ENCODE assay signal across 20 cellular contexts in the genomic region with DNA sequence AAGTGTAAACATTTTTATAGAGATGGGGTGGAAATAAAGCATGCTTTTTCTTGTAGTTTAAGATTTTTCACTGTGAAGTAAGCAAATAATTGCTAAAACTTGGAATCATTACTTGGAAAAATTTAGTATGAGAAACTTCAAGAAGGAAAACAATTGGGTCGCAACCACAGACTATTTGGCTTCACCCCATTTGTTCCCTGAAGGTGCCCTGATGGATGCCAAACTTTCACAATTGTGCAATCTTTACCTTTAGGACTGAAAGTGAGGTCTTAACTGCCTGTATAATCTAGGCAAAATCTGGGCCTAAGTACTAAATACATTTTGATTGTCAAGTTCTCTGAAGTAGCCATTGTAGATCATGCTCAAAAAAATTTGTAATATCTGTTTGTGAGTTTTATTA.
"Had no signal": no experiment of that assay in that cellular context is flagged by ENCODE, and none has a peak within 500 bp of the region (broad histone marks: within the 10 kb centered on the region; RNA-seq: fewer than 3 reads in every experiment).

No MANE protein-coding gene starts in this region.

- H3K27me3 ChIP-seq: esophagus squamous epithelium, heart left ventricle, neutrophil, tibial artery, upper lobe of left lung, uterus had no signal

- H3K4me1 Mint-ChIP-seq: naive thymus-derived CD8-positive, alpha-beta T cell; stimulated activated effector memory CD8-positive, alpha-beta T cell treated with anti-CD3 and anti-CD28 coated beads, Interleukin-12 subunit alpha, Interleukin-12 subunit beta, amount 100 ng/mL, for 72 hours had no signal

- H3K36me3 ChIP-seq: esophagus squamous epithelium, heart left ventricle, neutrophil, tibial artery, upper lobe of left lung, uterus had no signal

- H3K4me3 ChIP-seq: esophagus squamous epithelium, heart left ventricle, mucosa of descending colon, tibial artery, upper lobe of left lung, uterus had no signal

- H3K9me3 ChIP-seq: esophagus squamous epithelium, heart left ventricle, mucosa of descending colon, neutrophil, tibial artery, upper lobe of left lung, uterus had no signal

- H3K27me3 Mint-ChIP-seq: dendritic cell treated with granulocyte-macrophage colony-stimulating factor and Interleukin-4, amounts not matched to agents 40 ng/mL and 50 ng/mL, for 4 days; naive thymus-derived CD8-positive, alpha-beta T cell; stimulated activated naive CD8-positive, alpha-beta T cell treated with anti-CD3 and anti-CD28 coated beads, Interleukin-15, Interleukin-2, amounts not matched to agents 100 ng/mL and 50 ng/mL, for 24 hours had no signal

- H3K27ac ChIP-seq: esophagus squamous epithelium, heart left ventricle, neutrophil, upper lobe of left lung, uterus had no signal

- H3K4me1 ChIP-seq: esophagus squamous epithelium, heart left ventricle, upper lobe of left lung, uterus had no signal

- ATAC-seq: heart left ventricle; left lobe of liver; mucosa of descending colon; naive thymus-derived CD8-positive, alpha-beta T cell; right cardiac atrium; stimulated activated effector memory CD8-positive, alpha-beta T cell treated with anti-CD3 and anti-CD28 coated beads, Interleukin-12 subunit alpha, Interleukin-12 subunit beta, amount 100 ng/mL, for 72 hours had no signal

- DNase-seq: esophagus squamous epithelium; heart left ventricle; hypothalamus; mucosa of descending colon; naive thymus-derived CD8-positive, alpha-beta T cell; posterior cingulate gyrus; right cardiac atrium; stimulated activated CD4-positive, alpha-beta T cell treated with anti-CD3 and anti-CD28 coated beads, Interleukin-4, amount 100 ng/mL, for 1 hour; stimulated activated CD8-positive, alpha-beta memory T cell treated with anti-CD3 and anti-CD28 coated beads, Interleukin-4, amount 100 ng/mL, for 48 hours; tibial artery; upper lobe of left lung; uterus had no signal

- H3K9me3 Mint-ChIP-seq: dendritic cell treated with granulocyte-macrophage colony-stimulating factor and Interleukin-4, amounts not matched to agents 40 ng/mL and 50 ng/mL, for 4 days; stimulated activated naive CD8-positive, alpha-beta T cell treated with anti-CD3 and anti-CD28 coated beads, Interleukin-15, Interleukin-2, amounts not matched to agents 100 ng/mL and 50 ng/mL, for 24 hours had no signal

- FAIRE-seq: colon, frontal cortex, islet of Langerhans had no signal

- H3K27ac Mint-ChIP-seq: dendritic cell treated with granulocyte-macrophage colony-stimulating factor and Interleukin-4, amounts not matched to agents 40 ng/mL and 50 ng/mL, for 4 days; naive thymus-derived CD8-positive, alpha-beta T cell; stimulated activated effector memory CD8-positive, alpha-beta T cell treated with anti-CD3 and anti-CD28 coated beads, Interleukin-12 subunit alpha, Interleukin-12 subunit beta, amount 100 ng/mL, for 72 hours; stimulated activated naive CD8-positive, alpha-beta T cell treated with anti-CD3 and anti-CD28 coated beads, Interleukin-15, Interleukin-2, amounts not matched to agents 100 ng/mL and 50 ng/mL, for 24 hours had no signal

- H3K36me3 Mint-ChIP-seq: naive thymus-derived CD8-positive, alpha-beta T cell; stimulated activated effector memory CD8-positive, alpha-beta T cell treated with anti-CD3 and anti-CD28 coated beads, Interleukin-12 subunit alpha, Interleukin-12 subunit beta, amount 100 ng/mL, for 72 hours had no signal

- H3K4me3 Mint-ChIP-seq: dendritic cell treated with granulocyte-macrophage colony-stimulating factor and Interleukin-4, amounts not matched to agents 40 ng/mL and 50 ng/mL, for 4 days; naive thymus-derived CD8-positive, alpha-beta T cell; stimulated activated effector memory CD8-positive, alpha-beta T cell treated with anti-CD3 and anti-CD28 coated beads, Interleukin-12 subunit alpha, Interleukin-12 subunit beta, amount 100 ng/mL, for 72 hours; stimulated activated naive CD8-positive, alpha-beta T cell treated with anti-CD3 and anti-CD28 coated beads, Interleukin-15, Interleukin-2, amounts not matched to agents 100 ng/mL and 50 ng/mL, for 24 hours had no signal
